In genomic region chr10:62373995-62374861, GRCh38 we compare ENCODE assay signal across 9 cellular contexts. TPM values are rescaled to one million over a fixed set of nuclear protein-coding genes. Genes with fewer than 3 reads are reported as not detected.
DNase-seq lines count a peak whose midpoint lies in the region; ATAC-seq and TF ChIP-seq lines count a peak whose summit lies in the region.
"Had no signal": no experiment of that assay in that cellular context is flagged by ENCODE, and none has a peak within 500 bp of the region (broad histone marks: within the 10 kb centered on the region; RNA-seq: fewer than 3 reads in every experiment).

A gene with protein sequence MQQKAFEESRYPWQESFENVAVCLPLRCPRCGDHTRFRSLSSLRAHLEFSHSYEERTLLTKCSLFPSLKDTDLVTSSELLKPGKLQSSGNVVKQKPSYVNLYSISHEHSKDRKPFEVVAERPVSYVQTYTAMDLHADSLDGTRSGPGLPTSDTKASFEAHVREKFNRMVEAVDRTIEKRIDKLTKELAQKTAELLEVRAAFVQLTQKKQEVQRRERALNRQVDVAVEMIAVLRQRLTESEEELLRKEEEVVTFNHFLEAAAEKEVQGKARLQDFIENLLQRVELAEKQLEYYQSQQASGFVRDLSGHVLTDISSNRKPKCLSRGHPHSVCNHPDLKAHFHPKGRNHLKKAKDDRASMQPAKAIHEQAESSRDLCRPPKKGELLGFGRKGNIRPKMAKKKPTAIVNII (plus strand): TSS chr10:62374369. CDS start chr10:62376194, 1,825 bp downstream.

- DNase-seq in Daoy (ENCODE audit: low read depth) (peak; percentile 48), MM.1S (peak; percentile 14), esophagus squamous epithelium (lab: John Stamatoyannopoulos, UW) (no peak), naive B cell (peak; percentile 37), substantia nigra (lab: John Stamatoyannopoulos, UW) (peak in 48 of 49 donors; percentile 12 to 87 (median 66)), DMS79 (lab: John Stamatoyannopoulos, UW) (no peak), NOMO-1 treated with DMSO at 0.1 percent for 48 hours (lab: John Stamatoyannopoulos, UW; ENCODE audit: unreplicated experiment) (no peak)
- peak; percentile 66 for DNase-seq in activated T-cell treated with anti-CD3 and anti-CD28 coated beads, Interleukin-2, amount 50 U/mL, for 24 hours

- peaks cover 41% of the 10 kb centered on the region for H3K27me3 Mint-ChIP-seq in activated T-cell treated with anti-CD3 and anti-CD28 coated beads, Interleukin-2, amount 50 U/mL, for 24 hours
- peaks cover 15 to 28% (median 16%) of the 10 kb centered on the region in 3 donors for H3K27me3 Mint-ChIP-seq in naive B cell

- H3K9me2 ChIP-seq in MM.1S (replicated peaks; ENCODE audit: insufficient read depth, low read length): no peaks in the 10 kb centered on the region

- no peaks in the 10 kb centered on the region for H3K36me3 Mint-ChIP-seq in activated T-cell treated with anti-CD3 and anti-CD28 coated beads, Interleukin-2, amount 50 U/mL, for 24 hours (ENCODE audit: low read depth)
- no peaks in the 10 kb centered on the region for H3K36me3 Mint-ChIP-seq in naive B cell

- WGBS in esophagus squamous epithelium, 2 donors: 0 to 2% methylated on average over 1 to 11 of the region's 73 CpGs

- peak within 1 kb of the TSS; percentile 78 for H3K4me2 ChIP-seq in MM.1S (ENCODE audit: low read depth, low read length)

- no peaks in the 10 kb centered on the region for H3F3A ChIP-seq in MM.1S (ENCODE audit: insufficient read depth, low read length)

- peak within 1 kb of the TSS; percentile 73 for H3K4me3 Mint-ChIP-seq in activated T-cell treated with anti-CD3 and anti-CD28 coated beads, Interleukin-2, amount 50 U/mL, for 24 hours
- H3K4me3 Mint-ChIP-seq in naive B cell: peak within 1 kb of the TSS; percentile 81 to 91 (median 88)

- H3K4me1 ChIP-seq in MM.1S (ENCODE audit: low read length) (no peaks in the 10 kb centered on the region), esophagus squamous epithelium (peaks cover 0 to 15% (median 8%) of the 10 kb centered on the region in 3 donors)

- H3K9me3 ChIP-seq in MM.1S (replicated peaks; ENCODE audit: insufficient read depth, low read length) (no peaks in the 10 kb centered on the region), esophagus squamous epithelium (no peaks in the 10 kb centered on the region)

- peak within 1 kb of the TSS; percentile 61 for H2AFZ ChIP-seq in MM.1S (ENCODE audit: low read length)

- peak within 1 kb of the TSS; percentile 33 for H3K27ac Mint-ChIP-seq in activated T-cell treated with anti-CD3 and anti-CD28 coated beads, Interleukin-2, amount 50 U/mL, for 24 hours
- H3K27ac Mint-ChIP-seq in naive B cell: peak within 1 kb of the TSS in 3 of 6 donors; percentile 26 to 76 (median 34)

- H3K27ac ChIP-seq in MM.1S (ENCODE audit: low read length) (no peak within 1 kb of the TSS), esophagus squamous epithelium (peak within 1 kb of the TSS in 1 of 4 donors; percentile 12), substantia nigra (ENCODE audit: low read depth, low read length, poor library complexity, severe bottlenecking) (peak within 1 kb of the TSS; percentile 93)

- no peak for TF ChIP-seq POLR2A in esophagus squamous epithelium (IDR thresholded peaks at IDR 0.05)

- intact Hi-C loops in esophagus squamous epithelium (cut with DNase I): no loop called here

- H3K4me1 Mint-ChIP-seq in activated T-cell treated with anti-CD3 and anti-CD28 coated beads, Interleukin-2, amount 50 U/mL, for 24 hours (ENCODE audit: low read depth): peaks cover 11% of the 10 kb centered on the region
- H3K4me1 Mint-ChIP-seq in naive B cell: peaks cover 8 to 11% (median 11%) of the 10 kb centered on the region in 3 donors

- peak; percentile 56 to 62 for ATAC-seq in naive B cell (ENCODE audit: low read depth in 2 of 2)

- H3K4me3 ChIP-seq in MM.1S (ENCODE audit: low read length) (peak within 1 kb of the TSS; percentile 59), esophagus squamous epithelium (peak within 1 kb of the TSS; percentile 24 to 65 (median 46))

- H3K27me3 ChIP-seq in MM.1S (replicated peaks; ENCODE audit: insufficient read depth, low read length) (0 out of 2 replicates have a peak, but pooled peaks cover 3% of the 10 kb centered on the region), esophagus squamous epithelium (peaks cover 0 to 31% (median 0%) of the 10 kb centered on the region in 4 donors)

- H4K20me1 ChIP-seq in MM.1S (ENCODE audit: insufficient read depth, low read length): no peaks in the 10 kb centered on the region

- H3K79me2 ChIP-seq in MM.1S (ENCODE audit: low read length): no peaks in the 10 kb centered on the region

- H3K9ac ChIP-seq in MM.1S (ENCODE audit: low read length): no peak within 1 kb of the TSS

- TF ChIP-seq CTCF in MM.1S (IDR thresholded peaks at IDR 0.05; ENCODE audit: low read length) (no peak), esophagus squamous epithelium (IDR thresholded peaks at IDR 0.05) (no peak)

- no peaks in the 10 kb centered on the region for H3K9me3 Mint-ChIP-seq in activated T-cell treated with anti-CD3 and anti-CD28 coated beads, Interleukin-2, amount 50 U/mL, for 24 hours
- no peaks in the 10 kb centered on the region for H3K9me3 Mint-ChIP-seq in naive B cell

- no peaks in the 10 kb centered on the region for H3K36me3 ChIP-seq in MM.1S (replicated peaks; ENCODE audit: insufficient read depth, low read length)
- H3K36me3 ChIP-seq in esophagus squamous epithelium: no peaks in the 10 kb centered on the region

RNA-seq across cellular contexts. Expression of the gene that starts here (rescaled TPM):
- 1.8 and 2.4 TPM in 2 replicates for total RNA-seq in Daoy (2014; rRNA removed; shearing (Covaris generic))
- 1 to 10 TPM in 3 of 4 donors, under 1 TPM in 1; 0.56 to 4.7 (median 1.2) TPM for total RNA-seq in esophagus squamous epithelium
- polyA plus RNA-seq in naive B cell (ENCODE audit: low read depth in 6 of 6): under 1 TPM in 1 of 6 donors, not detected in 5; 0.12 TPM
- total RNA-seq: T-helper 2 cell treated with Interferon-gamma antibody and Interleukin-4, amounts not matched to agents 100 ng/mL and 5 ng/mL, for 36 hours had no signal

Comparison
In these comparisons a context has a peak if more than half of its experiments do, and no peak if none do; other contexts are left out.
1. Peak in DNase-seq and ATAC-seq in naive B cell; RNA of the gene not detected or under 1 TPM.
2. DNase-seq: peak in Daoy (single experiment), MM.1S (single experiment), activated T-cell treated with anti-CD3 and anti-CD28 coated beads, Interleukin-2, amount 50 U/mL, for 24 hours (single experiment) and substantia nigra (48 of 49); none in esophagus squamous epithelium (single experiment), DMS79 (single experiment) and NOMO-1 treated with DMSO at 0.1 percent for 48 hours (single experiment).